8 cellular contexts compared by ENCODE assay signal in the genomic region with DNA sequence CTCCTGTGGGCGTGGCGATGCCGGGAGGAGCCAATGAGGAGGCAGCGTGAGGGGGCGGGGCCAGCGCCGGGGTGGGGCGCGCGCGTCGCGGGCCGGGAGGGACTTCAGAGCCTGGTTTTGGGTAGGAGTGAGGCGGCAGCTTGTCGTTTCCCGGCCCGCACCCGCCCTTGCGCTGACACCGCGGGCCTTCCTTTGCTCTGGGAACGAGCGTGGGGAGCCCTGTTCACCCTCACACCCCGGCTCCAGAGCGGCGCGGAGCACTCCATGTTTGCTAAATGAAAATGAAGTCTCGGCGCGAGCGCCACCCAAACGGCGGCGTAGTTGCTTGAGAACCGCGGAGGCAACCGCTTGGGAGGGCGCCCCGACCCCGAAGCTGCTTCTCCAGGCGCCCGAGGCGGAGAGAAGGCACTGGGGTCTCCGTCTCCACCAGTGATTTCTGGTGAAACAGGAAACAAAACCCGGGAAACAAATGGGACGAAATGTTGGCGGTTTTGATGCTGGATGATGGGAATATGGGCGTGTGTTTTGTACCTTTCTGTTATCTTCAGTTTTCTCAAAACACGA. TPM values are rescaled to one million over a fixed set of nuclear protein-coding genes. Genes with fewer than 3 reads are reported as not detected.
A peak's percentile ranks its signal among the peaks of the same experiment; 100 is the strongest.
DNase-seq lines count a peak whose midpoint lies in the region; ATAC-seq lines count a peak whose summit lies in the region.

No MANE protein-coding gene starts in this region.

- H3K4me3 Mint-ChIP-seq in activated T-cell treated with anti-CD3 and anti-CD28 coated beads, Interleukin-2, amount 50 U/mL, for 24 hours: peak overlapping the region; percentile 95

- H3K36me3 Mint-ChIP-seq in activated T-cell treated with anti-CD3 and anti-CD28 coated beads, Interleukin-2, amount 50 U/mL, for 24 hours (ENCODE audit: low read depth): peaks cover 47% of the 10 kb centered on the region

- H3K27me3 ChIP-seq in iPS-15b (ENCODE audit: control insufficient read depth, insufficient read depth, low read length): peaks cover 23% of the 10 kb centered on the region

- ATAC-seq in HG03045 (IDR thresholded peaks at IDR 0.05; ENCODE audit: unreplicated experiment) (peak; percentile 9), GM21367 (IDR thresholded peaks at IDR 0.05; ENCODE audit: unreplicated experiment) (no peak)

- H3K27ac ChIP-seq in substantia nigra (ENCODE audit: low read depth, low read length, poor library complexity, severe bottlenecking): peak overlapping the region; percentile 86

- H3K36me3 ChIP-seq in iPS-15b (ENCODE audit: control insufficient read depth, insufficient read depth, low read length): peaks cover 11% of the 10 kb centered on the region

- H3K4me3 ChIP-seq in iPS-15b (ENCODE audit: low read depth, low read length): peak overlapping the region; percentile 81

- no peak overlapping the region for H3K9ac ChIP-seq in iPS-15b (ENCODE audit: low read depth, low read length)

- peak overlapping the region; percentile 96 for H3K27ac Mint-ChIP-seq in activated T-cell treated with anti-CD3 and anti-CD28 coated beads, Interleukin-2, amount 50 U/mL, for 24 hours

- no peaks in the 10 kb centered on the region for H3K9me3 Mint-ChIP-seq in activated T-cell treated with anti-CD3 and anti-CD28 coated beads, Interleukin-2, amount 50 U/mL, for 24 hours

- peaks cover 51% of the 10 kb centered on the region for H3K4me1 Mint-ChIP-seq in activated T-cell treated with anti-CD3 and anti-CD28 coated beads, Interleukin-2, amount 50 U/mL, for 24 hours (ENCODE audit: low read depth)

- no peaks in the 10 kb centered on the region for H3K9me3 ChIP-seq in iPS-15b (ENCODE audit: control insufficient read depth, insufficient read depth, low read length)

- peaks cover 3% of the 10 kb centered on the region for H3K4me1 ChIP-seq in iPS-15b (ENCODE audit: control insufficient read depth, insufficient read depth, low read length)

- peaks cover 2% of the 10 kb centered on the region for H3K27me3 Mint-ChIP-seq in activated T-cell treated with anti-CD3 and anti-CD28 coated beads, Interleukin-2, amount 50 U/mL, for 24 hours

- peak; percentile 82 for DNase-seq in NCI-H2227 (lab: John Stamatoyannopoulos, UW; ENCODE audit: unreplicated experiment)
- DNase-seq in NCI-H2227 treated with DMSO at 0.1 percent for 48 hours (lab: John Stamatoyannopoulos, UW): no peak
- DNase-seq in activated T-cell treated with anti-CD3 and anti-CD28 coated beads, Interleukin-2, amount 50 U/mL, for 24 hours: peak; percentile 100
- DNase-seq in substantia nigra (lab: John Stamatoyannopoulos, UW): peak in 1 of 49 donors; percentile 87
- DNase-seq in dermis blood vessel endothelial cell: no peak

RNA-seq across cellular contexts. Expression of a gene that starts 0.5 kb away (rescaled TPM):
- total RNA-seq in dermis blood vessel endothelial cell: 32.3 and 52.4 TPM in 2 replicates

RNA-seq across cellular contexts. Expression of a gene that starts 25.2 kb away (rescaled TPM):
- total RNA-seq in dermis blood vessel endothelial cell: 10.4 and 13.3 TPM in 2 replicates

Comparison
In these comparisons a context has a peak if more than half of its experiments do, and no peak if none do; other contexts are left out.
1. DNase-seq: peak in NCI-H2227 (single experiment) and activated T-cell treated with anti-CD3 and anti-CD28 coated beads, Interleukin-2, amount 50 U/mL, for 24 hours (single experiment); none in NCI-H2227 treated with DMSO at 0.1 percent for 48 hours (single experiment) and dermis blood vessel endothelial cell (single experiment).